Comparison of ENCODE assay signal across 25 cellular contexts in the genomic region with DNA sequence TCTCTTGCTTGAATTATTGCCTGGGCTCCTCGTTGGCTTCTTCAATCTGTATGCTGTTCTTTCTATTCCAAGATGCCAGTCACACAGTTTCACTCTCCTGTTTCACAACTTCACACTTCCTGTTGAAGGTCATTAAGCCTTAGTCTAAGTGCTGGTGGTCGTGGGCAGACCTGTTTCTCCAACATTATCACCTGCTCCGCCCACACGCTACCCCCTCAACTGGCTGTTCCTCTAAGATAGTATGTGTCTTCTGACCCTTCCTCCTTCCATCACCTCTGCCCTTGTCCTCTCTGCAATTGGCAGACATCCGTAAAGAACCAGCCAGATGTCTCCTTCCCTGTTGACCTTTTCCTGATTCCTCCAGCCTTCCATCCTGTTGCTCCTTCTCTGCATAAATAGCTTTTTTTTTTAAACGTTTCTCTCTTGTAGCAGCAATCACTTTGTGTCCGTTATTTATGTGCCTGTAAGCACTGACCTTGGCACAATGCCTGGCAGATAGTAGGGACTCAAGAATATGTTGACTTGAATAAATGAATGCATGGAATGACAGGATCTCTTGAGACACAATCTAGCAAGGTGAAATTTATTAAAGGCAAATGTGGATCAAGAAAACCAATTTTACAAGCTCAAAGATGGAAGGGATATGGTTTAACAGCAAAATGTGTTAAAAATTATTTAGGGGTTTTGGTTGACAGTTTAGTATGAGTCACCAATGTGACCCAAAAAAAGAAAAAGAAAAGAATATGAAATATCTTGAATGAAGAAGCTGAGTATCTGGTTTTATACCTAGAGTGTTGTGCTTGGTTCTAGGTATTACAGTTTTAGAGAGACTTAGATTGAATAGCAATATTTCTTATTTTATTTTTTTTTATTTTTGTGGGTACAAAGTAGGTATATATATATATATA. TPM values are rescaled to one million over a fixed set of nuclear protein-coding genes. Genes with fewer than 3 reads are reported as not detected.
DNase-seq lines count a peak whose midpoint lies in the region; ATAC-seq and FAIRE-seq lines count a peak whose summit lies in the region.
"Had no signal": no experiment of that assay in that cellular context is flagged by ENCODE, and none has a peak within 500 bp of the region (broad histone marks: within the 10 kb centered on the region; RNA-seq: fewer than 3 reads in every experiment).

No MANE protein-coding gene starts in this region.

- H3K36me3 ChIP-seq in HAP-1 (replicated peaks) (no peaks in the 10 kb centered on the region), aorta (ENCODE audit: control insufficient read depth in 1 of 2, insufficient read depth in 2 of 2, low read length in 1 of 2) (no peaks in the 10 kb centered on the region)
- H3K36me3 ChIP-seq: brain microvascular endothelial cell, spleen, stomach, tibial nerve had no signal

- in situ Hi-C loops in HAP-1 (cut with MboI; ENCODE audit: low sequenced_read_pairs) = no loop called here

- no peak overlapping the region for H3K27ac ChIP-seq in aorta (ENCODE audit: low read depth in 1 of 2, low read length in 2 of 2)
- H3K27ac ChIP-seq: brain microvascular endothelial cell, spleen, stomach, tibial nerve had no signal

- H3K27me3 Mint-ChIP-seq in stimulated activated naive CD8-positive, alpha-beta T cell treated with anti-CD3 and anti-CD28 coated beads, Interleukin-15, Interleukin-2, amounts not matched to agents 100 ng/mL and 50 ng/mL, for 24 hours = no peaks in the 10 kb centered on the region
- no peaks in the 10 kb centered on the region for H3K27me3 Mint-ChIP-seq in effector memory CD8-positive, alpha-beta T cell

- WGBS in aorta, 2 donors = 57 to 60% methylated on average over 7 of the region's 7 CpGs

- no peak for DNase-seq in stimulated activated naive CD8-positive, alpha-beta T cell treated with anti-CD3 and anti-CD28 coated beads, Interleukin-15, Interleukin-2, amounts not matched to agents 100 U/mL and 50 U/mL, for 24 hours
- DNase-seq in NOMO-1 treated with dmso at 0.1 percent for 144 hours (lab: John Stamatoyannopoulos, UW; ENCODE audit: unreplicated experiment) (peak; percentile 41), urothelium cell line (ENCODE audit: low spot score) (no peak), HAP-1 (ENCODE audit: low spot score in 2 of 2) (no peak), aorta (no peak)
- DNase-seq in effector memory CD8-positive, alpha-beta T cell = no peak
- DNase-seq: activated CD4-positive, CD25-positive, alpha-beta regulatory T cell; activated naive CD8-positive, alpha-beta T cell treated with anti-CD3 and anti-CD28 coated beads, Interleukin-2, amount 10 ng/mL, durations not matched to agents 7 days and 5 days; activated T-cell treated with anti-CD3 and anti-CD28 coated beads, Interleukin-2, amount 50 U/mL, for 4 hours; brain microvascular endothelial cell; CD8-positive, alpha-beta T cell; endodermal cell; mammary epithelial cell; NCI-H1694 treated with DMSO at 0.1 percent for 48 hours; spleen; stimulated activated CD4-positive, alpha-beta T cell treated with anti-CD3 and anti-CD28 coated beads, Interleukin-4, amount 100 ng/mL, for 1 hour; stomach had no signal

- H3K9me3 ChIP-seq in HAP-1 (no peaks in the 10 kb centered on the region), aorta (ENCODE audit: control insufficient read depth, low read length) (no peaks in the 10 kb centered on the region)
- H3K9me3 ChIP-seq: stomach, tibial nerve had no signal

- H3K27me3 ChIP-seq in HAP-1 (ENCODE audit: low read depth) (no peaks in the 10 kb centered on the region), aorta (ENCODE audit: control insufficient read depth in 1 of 2, insufficient read depth in 2 of 2, low read length in 1 of 2) (no peaks in the 10 kb centered on the region)
- H3K27me3 ChIP-seq: brain microvascular endothelial cell, spleen, stomach, tibial nerve had no signal

- no peak overlapping the region for H3K4me3 ChIP-seq in HAP-1
- H3K4me3 ChIP-seq in aorta (ENCODE audit: low read length in 2 of 2) = no peak overlapping the region
- H3K4me3 ChIP-seq: spleen, stomach, tibial nerve had no signal

- ATAC-seq in stimulated activated naive CD8-positive, alpha-beta T cell treated with anti-CD3 and anti-CD28 coated beads, Interleukin-15, Interleukin-2, amounts not matched to agents 100 U/mL and 50 U/mL, for 24 hours = no peak
- peak; percentile 49 for ATAC-seq in effector memory CD8-positive, alpha-beta T cell (replicated peaks)
- ATAC-seq in aorta (ENCODE audit: low FRiP score) (no peak), GM18861 (IDR thresholded peaks at IDR 0.05; ENCODE audit: unreplicated experiment) (no peak)
- ATAC-seq: activated T-cell treated with anti-CD3 and anti-CD28 coated beads, Interleukin-2, amount 50 U/mL, for 4 hours; CD8-positive, alpha-beta T cell; Panc1 had no signal

- peaks cover 8% of the 10 kb centered on the region for H3K36me3 Mint-ChIP-seq in stimulated activated naive CD8-positive, alpha-beta T cell treated with anti-CD3 and anti-CD28 coated beads, Interleukin-15, Interleukin-2, amounts not matched to agents 100 ng/mL and 50 ng/mL, for 24 hours (ENCODE audit: low read depth)
- H3K36me3 Mint-ChIP-seq in effector memory CD8-positive, alpha-beta T cell (ENCODE audit: insufficient read depth) = no peaks in the 10 kb centered on the region
- H3K36me3 Mint-ChIP-seq: activated naive CD8-positive, alpha-beta T cell treated with anti-CD3 and anti-CD28 coated beads, Interleukin-2, amount 10 ng/mL, durations not matched to agents 7 days and 5 days; CD8-positive, alpha-beta T cell had no signal

- peak; percentile 32 for FAIRE-seq in urothelium cell line (lab: Jason Lieb, UNC)
- FAIRE-seq: G401.6 had no signal

- peaks cover 38% of the 10 kb centered on the region for H3K4me1 Mint-ChIP-seq in stimulated activated naive CD8-positive, alpha-beta T cell treated with anti-CD3 and anti-CD28 coated beads, Interleukin-15, Interleukin-2, amounts not matched to agents 100 ng/mL and 50 ng/mL, for 24 hours (ENCODE audit: low read depth)
- peaks cover 0 to 6% of the 10 kb centered on the region in 2 donors for H3K4me1 Mint-ChIP-seq in effector memory CD8-positive, alpha-beta T cell (ENCODE audit: low read depth in 2 of 2)

- H3K27ac Mint-ChIP-seq in stimulated activated naive CD8-positive, alpha-beta T cell treated with anti-CD3 and anti-CD28 coated beads, Interleukin-15, Interleukin-2, amounts not matched to agents 100 ng/mL and 50 ng/mL, for 24 hours = peak overlapping the region; percentile 77
- H3K27ac Mint-ChIP-seq in effector memory CD8-positive, alpha-beta T cell = no peak overlapping the region
- H3K27ac Mint-ChIP-seq: activated naive CD8-positive, alpha-beta T cell treated with anti-CD3 and anti-CD28 coated beads, Interleukin-2, amount 10 ng/mL, durations not matched to agents 7 days and 5 days; CD8-positive, alpha-beta T cell; endodermal cell had no signal

- no peaks in the 10 kb centered on the region for H3K4me1 ChIP-seq in HAP-1
- peaks cover 0 to 3% of the 10 kb centered on the region in 2 donors for H3K4me1 ChIP-seq in aorta (ENCODE audit: control insufficient read depth in 1 of 2, insufficient read depth in 2 of 2, low read length in 2 of 2)

- H3K4me3 Mint-ChIP-seq in stimulated activated naive CD8-positive, alpha-beta T cell treated with anti-CD3 and anti-CD28 coated beads, Interleukin-15, Interleukin-2, amounts not matched to agents 100 ng/mL and 50 ng/mL, for 24 hours = no peak overlapping the region
- no peak overlapping the region for H3K4me3 Mint-ChIP-seq in effector memory CD8-positive, alpha-beta T cell
- H3K4me3 Mint-ChIP-seq: activated naive CD8-positive, alpha-beta T cell treated with anti-CD3 and anti-CD28 coated beads, Interleukin-2, amount 10 ng/mL, durations not matched to agents 7 days and 5 days; activated T-cell treated with anti-CD3 and anti-CD28 coated beads, Interleukin-2, amount 50 U/mL, for 4 hours; CD8-positive, alpha-beta T cell; endodermal cell had no signal

- intact Hi-C loops in aorta (cut with DNase I) = no loop called here

- H3K9me3 Mint-ChIP-seq in stimulated activated naive CD8-positive, alpha-beta T cell treated with anti-CD3 and anti-CD28 coated beads, Interleukin-15, Interleukin-2, amounts not matched to agents 100 ng/mL and 50 ng/mL, for 24 hours = no peaks in the 10 kb centered on the region
- H3K9me3 Mint-ChIP-seq in effector memory CD8-positive, alpha-beta T cell = no peaks in the 10 kb centered on the region
- H3K9me3 Mint-ChIP-seq: activated naive CD8-positive, alpha-beta T cell treated with anti-CD3 and anti-CD28 coated beads, Interleukin-2, amount 10 ng/mL, durations not matched to agents 7 days and 5 days; activated T-cell treated with anti-CD3 and anti-CD28 coated beads, Interleukin-2, amount 50 U/mL, for 4 hours; CD8-positive, alpha-beta T cell had no signal

RNA-seq across cellular contexts. Expression of gene DIXDC1, which starts 12.6 kb away (rescaled TPM):
- 10 to 100 TPM; 54.4 to 61.8 TPM for total RNA-seq in aorta
- 10 to 100 TPM; 29.8 to 33.0 TPM for polyA plus RNA-seq in aorta

RNA-seq across cellular contexts. Expression of gene C11orf52, which starts 31.1 kb away (rescaled TPM):
- 1 to 10 TPM; 2.7 to 5.2 TPM for total RNA-seq in aorta
- polyA plus RNA-seq in aorta = 1 to 10 TPM; 5.3 to 5.6 TPM
- total RNA-seq: activated naive CD8-positive, alpha-beta T cell treated with anti-CD3 and anti-CD28 coated beads, Interleukin-2, amount 10 ng/mL, durations not matched to agents 7 days and 5 days; activated T-cell treated with anti-CD3 and anti-CD28 coated beads, Interleukin-2, amount 50 U/mL, for 4 hours; CD8-positive, alpha-beta T cell; SK-MEL-5; T-helper 2 cell treated with Interferon-gamma antibody and Interleukin-4, amounts not matched to agents 100 ng/mL and 5 ng/mL, for 36 hours had no signal

RNA-seq across cellular contexts. Expression of gene HSPB2, which starts 37.2 kb away (rescaled TPM):
- 10 to 100 TPM; 18.1 to 24.8 TPM for total RNA-seq in aorta
- 10 to 100 TPM; 13.8 to 60.2 TPM for polyA plus RNA-seq in aorta
- total RNA-seq: activated T-cell treated with anti-CD3 and anti-CD28 coated beads, Interleukin-2, amount 50 U/mL, for 4 hours; CD8-positive, alpha-beta T cell; glomerular endothelial cell; SK-MEL-5; T-helper 2 cell treated with Interferon-gamma antibody and Interleukin-4, amounts not matched to agents 100 ng/mL and 5 ng/mL, for 36 hours had no signal

RNA-seq across cellular contexts. Expression of gene CRYAB, which starts 38.2 kb away (rescaled TPM):
- total RNA-seq in aorta = 1,000 to 10,000 TPM in 1 of 2 donors, 100 to 1,000 TPM in 1; 323 to 2,347 TPM
- polyA plus RNA-seq in aorta = 100 to 1,000 TPM; 483 to 702 TPM
- total RNA-seq: activated naive CD8-positive, alpha-beta T cell treated with anti-CD3 and anti-CD28 coated beads, Interleukin-2, amount 10 ng/mL, durations not matched to agents 7 days and 5 days; CD8-positive, alpha-beta T cell; T-helper 2 cell treated with Interferon-gamma antibody and Interleukin-4, amounts not matched to agents 100 ng/mL and 5 ng/mL, for 36 hours had no signal
